Comparison of ENCODE assay signal across 23 cellular contexts in genomic region chr1:109650609-109651008, GRCh38. TPM values are rescaled to one million over a fixed set of nuclear protein-coding genes. Genes with fewer than 3 reads are reported as not detected.
"Had no signal": no experiment of that assay in that cellular context is flagged by ENCODE, and none has a peak within 500 bp of the region (broad histone marks: within the 10 kb centered on the region; RNA-seq: fewer than 3 reads in every experiment).

No MANE protein-coding gene starts in this region.

- H3K9ac ChIP-seq: parathyroid adenoma had no signal

- H3K9me3 ChIP-seq: transverse colon, vagina had no signal

- H3K79me2 ChIP-seq: parathyroid adenoma had no signal

- H3K27me3 ChIP-seq: heart left ventricle, transverse colon, vagina had no signal

- H3K36me3 Mint-ChIP-seq: activated naive CD4-positive, alpha-beta T cell treated with anti-CD3 and anti-CD28 coated beads, Interleukin-2, amount 50 U/mL, for 72 hours; brain; naive thymus-derived CD4-positive, alpha-beta T cell; stimulated activated memory B cell treated with anti-CD40 and anti-IgM and Interleukin-4, amounts not matched to agents 10 μg/mL and 1 μg/mL and 100 μg/mL, for 72 hours had no signal

- H3K27ac Mint-ChIP-seq: activated B cell treated with CpG ODN at 0.5 μM for 24 hours; activated CD8-positive, alpha-beta T cell treated with anti-CD3 and anti-CD28 coated beads, Interleukin-2, amount 10 ng/mL, durations not matched to agents 7 days and 5 days; activated naive CD4-positive, alpha-beta T cell treated with anti-CD3 and anti-CD28 coated beads, Interleukin-2, amount 50 U/mL, for 72 hours; dendritic cell treated with granulocyte-macrophage colony-stimulating factor and Interleukin-4, amounts not matched to agents 40 ng/mL and 50 ng/mL, for 4 days; effector memory CD8-positive, alpha-beta T cell; naive thymus-derived CD4-positive, alpha-beta T cell; stimulated activated memory B cell treated with anti-CD40 and anti-IgM and Interleukin-4, amounts not matched to agents 10 μg/mL and 1 μg/mL and 100 μg/mL, for 72 hours had no signal

- H3K9me3 Mint-ChIP-seq: activated B cell treated with CpG ODN at 0.5 μM for 24 hours; activated naive CD4-positive, alpha-beta T cell treated with anti-CD3 and anti-CD28 coated beads, Interleukin-2, amount 50 U/mL, for 72 hours; dendritic cell treated with granulocyte-macrophage colony-stimulating factor and Interleukin-4, amounts not matched to agents 40 ng/mL and 50 ng/mL, for 4 days; effector memory CD8-positive, alpha-beta T cell; naive thymus-derived CD4-positive, alpha-beta T cell; stimulated activated memory B cell treated with anti-CD40 and anti-IgM and Interleukin-4, amounts not matched to agents 10 μg/mL and 1 μg/mL and 100 μg/mL, for 72 hours had no signal

- DNase-seq: activated B cell treated with CpG ODN at 0.5 μM for 24 hours; activated CD4-positive, alpha-beta T cell treated with anti-CD3 and anti-CD28 coated beads for 48 hours; activated CD8-positive, alpha-beta memory T cell treated with anti-CD3 and anti-CD28 coated beads, Interleukin-2, amount 50 U/mL, for 4 hours; activated CD8-positive, alpha-beta T cell treated with anti-CD3 and anti-CD28 coated beads, Interleukin-2, amount 10 ng/mL, durations not matched to agents 7 days and 5 days; activated effector memory CD4-positive, alpha-beta T cell treated with anti-CD3 and anti-CD28 coated beads, Interleukin-2, amount 50 U/mL, for 16 hours; activated T-cell treated with anti-CD3 and anti-CD28 coated beads, Interleukin-2, amount 50 U/mL, for 48 hours; amniotic stem cell; effector memory CD8-positive, alpha-beta T cell; heart left ventricle; naive thymus-derived CD4-positive, alpha-beta T cell; transverse colon had no signal

- H3K4me3 Mint-ChIP-seq: activated B cell treated with CpG ODN at 0.5 μM for 24 hours; activated CD8-positive, alpha-beta T cell treated with anti-CD3 and anti-CD28 coated beads, Interleukin-2, amount 10 ng/mL, durations not matched to agents 7 days and 5 days; dendritic cell treated with granulocyte-macrophage colony-stimulating factor and Interleukin-4, amounts not matched to agents 40 ng/mL and 50 ng/mL, for 4 days; effector memory CD8-positive, alpha-beta T cell; naive thymus-derived CD4-positive, alpha-beta T cell; stimulated activated memory B cell treated with anti-CD40 and anti-IgM and Interleukin-4, amounts not matched to agents 10 μg/mL and 1 μg/mL and 100 μg/mL, for 72 hours had no signal

- H3K36me3 ChIP-seq: heart left ventricle, transverse colon, vagina had no signal

- H3K4me3 ChIP-seq: heart left ventricle, transverse colon had no signal

- H2AFZ ChIP-seq: parathyroid adenoma had no signal

- H3K4me1 ChIP-seq: parathyroid adenoma had no signal

- ATAC-seq: activated CD8-positive, alpha-beta T cell treated with anti-CD3 and anti-CD28 coated beads, Interleukin-2, amount 10 ng/mL, durations not matched to agents 7 days and 5 days; activated naive CD4-positive, alpha-beta T cell treated with anti-CD3 and anti-CD28 coated beads, Interleukin-2, amount 50 U/mL, for 72 hours; effector memory CD8-positive, alpha-beta T cell; heart left ventricle; naive thymus-derived CD4-positive, alpha-beta T cell; stimulated activated memory B cell treated with anti-CD40 and anti-IgM and Interleukin-4, amounts not matched to agents 10 μg/mL and 1 μg/mL and 100 μg/mL, for 72 hours had no signal

- H3K27ac ChIP-seq: epithelial cell of prostate, heart left ventricle, parathyroid adenoma, transverse colon had no signal

RNA-seq across cellular contexts. Expression of gene GNAT2, which starts 31.2 kb away (rescaled TPM):
- total RNA-seq: activated B cell treated with CpG ODN at 0.5 μM for 24 hours; activated CD8-positive, alpha-beta T cell treated with anti-CD3 and anti-CD28 coated beads, Interleukin-2, amount 10 ng/mL, durations not matched to agents 7 days and 5 days; frontal cortex; heart left ventricle; mononuclear cell; T-helper 2 cell treated with Interferon-gamma antibody and Interleukin-4, amounts not matched to agents 100 ng/mL and 5 ng/mL, for 36 hours; transverse colon; vagina had no signal

RNA-seq across cellular contexts. Expression of gene GSTM1, which starts 37.0 kb away (rescaled TPM):
- total RNA-seq: fibroblast of lung, lung microvascular endothelial cell, mononuclear cell had no signal
